In genomic region chr7:123208793-123209192, GRCh38 we compare ENCODE assay signal across 12 cellular contexts. TPM values are rescaled to one million over a fixed set of nuclear protein-coding genes. Genes with fewer than 3 reads are reported as not detected.
DNase-seq lines count a peak whose midpoint lies in the region; ATAC-seq and TF ChIP-seq lines count a peak whose summit lies in the region.
"Had no signal": no experiment of that assay in that cellular context is flagged by ENCODE, and none has a peak within 500 bp of the region (broad histone marks: within the 10 kb centered on the region; RNA-seq: fewer than 3 reads in every experiment).

No MANE protein-coding gene starts in this region.

- no peak for ATAC-seq in HG02642 (IDR thresholded peaks at IDR 0.05; ENCODE audit: poor library complexity, unreplicated experiment)
- ATAC-seq in activated CD8-positive, alpha-beta T cell treated with anti-CD3 and anti-CD28 coated beads for 36 hours: no peak

- H3K36me3 Mint-ChIP-seq in endothelial cell (ENCODE audit: low read depth, unreplicated experiment): no peaks in the 10 kb centered on the region
- no peaks in the 10 kb centered on the region for H3K36me3 Mint-ChIP-seq in activated CD8-positive, alpha-beta T cell treated with anti-CD3 and anti-CD28 coated beads for 36 hours (ENCODE audit: low read depth)
- no peaks in the 10 kb centered on the region for H3K36me3 Mint-ChIP-seq in activated naive CD4-positive, alpha-beta T cell treated with anti-CD3 and anti-CD28 coated beads for 36 hours (ENCODE audit: low read depth)

- no peaks in the 10 kb centered on the region for H3K9me3 Mint-ChIP-seq in endothelial cell (ENCODE audit: unreplicated experiment)
- peaks cover 4% of the 10 kb centered on the region for H3K9me3 Mint-ChIP-seq in activated CD8-positive, alpha-beta T cell treated with anti-CD3 and anti-CD28 coated beads for 36 hours
- no peaks in the 10 kb centered on the region for H3K9me3 Mint-ChIP-seq in activated naive CD4-positive, alpha-beta T cell treated with anti-CD3 and anti-CD28 coated beads for 36 hours

- no peaks in the 10 kb centered on the region for H3K27me3 ChIP-seq in DOHH2 (ENCODE audit: control insufficient read depth, low read length)

- H3K9me2 ChIP-seq in DOHH2 (replicated peaks; ENCODE audit: control insufficient read depth, low read length): no peaks in the 10 kb centered on the region

- CTCF ChIA-PET in activated CD8-positive, alpha-beta T cell treated with anti-CD3 and anti-CD28 coated beads for 36 hours (lab: Charles Lee): no interaction called here
- CTCF ChIA-PET in activated naive CD4-positive, alpha-beta T cell treated with anti-CD3 and anti-CD28 coated beads for 36 hours (lab: Charles Lee): no interaction called here

- H3K4me2 ChIP-seq in DOHH2 (ENCODE audit: low read length): no peak overlapping the region

- DNase-seq in HuH-7 (ENCODE audit: low spot score) (peak; percentile 3), astrocyte of the cerebellum (ENCODE audit: low read depth) (no peak), myocyte (ENCODE audit: low read depth) (peak; percentile 60), endothelial cell (ENCODE audit: low spot score) (no peak)
- no peak for DNase-seq in activated CD8-positive, alpha-beta T cell treated with anti-CD3 and anti-CD28 coated beads for 36 hours
- no peak for DNase-seq in activated naive CD4-positive, alpha-beta T cell treated with anti-CD3 and anti-CD28 coated beads for 36 hours
- DNase-seq: activated CD4-positive, alpha-beta T cell treated with anti-CD3 and anti-CD28 coated beads for 48 hours; NCI-H510A treated with DMSO at 0.1 percent for 48 hours had no signal

- no peaks in the 10 kb centered on the region for H3K36me3 ChIP-seq in DOHH2 (ENCODE audit: control insufficient read depth, low read length)

- no peak overlapping the region for H3K4me3 Mint-ChIP-seq in endothelial cell (ENCODE audit: unreplicated experiment)
- H3K4me3 Mint-ChIP-seq in activated CD8-positive, alpha-beta T cell treated with anti-CD3 and anti-CD28 coated beads for 36 hours: no peak overlapping the region
- H3K4me3 Mint-ChIP-seq in activated naive CD4-positive, alpha-beta T cell treated with anti-CD3 and anti-CD28 coated beads for 36 hours: no peak overlapping the region

- H3K9me3 ChIP-seq in DOHH2 (ENCODE audit: control insufficient read depth, insufficient read depth, low read length): no peaks in the 10 kb centered on the region

- no peaks in the 10 kb centered on the region for H3K4me1 ChIP-seq in DOHH2 (ENCODE audit: control insufficient read depth, low read length)

- no peaks in the 10 kb centered on the region for H4K20me1 ChIP-seq in DOHH2 (ENCODE audit: control insufficient read depth, insufficient read depth, low read depth, low read length)

- H3K4me3 ChIP-seq in DOHH2 (ENCODE audit: low read length) (no peak overlapping the region), astrocyte of the cerebellum (ENCODE audit: low read depth, low read length) (no peak overlapping the region)

- no peaks in the 10 kb centered on the region for H3F3A ChIP-seq in DOHH2 (ENCODE audit: control insufficient read depth, insufficient read depth)

- H3K27ac ChIP-seq in DOHH2 (ENCODE audit: low read depth, low read length): no peak overlapping the region

- TF ChIP-seq CTCF in DOHH2 (IDR thresholded peaks at IDR 0.05; ENCODE audit: low read depth, low read length, poor library complexity, severe bottlenecking): peak; percentile 21
- peak; percentile 57 for TF ChIP-seq CTCF in astrocyte of the cerebellum (IDR thresholded peaks at IDR 0.05; ENCODE audit: low read depth, low read length, missing control alignments)
- TF ChIP-seq CTCF in endothelial cell (IDR thresholded peaks at IDR 0.05; ENCODE audit: unreplicated experiment): no peak
- no peak for TF ChIP-seq CTCF in activated CD8-positive, alpha-beta T cell treated with anti-CD3 and anti-CD28 coated beads for 36 hours (IDR thresholded peaks at IDR 0.05)

- POLR2A ChIA-PET in activated CD8-positive, alpha-beta T cell treated with anti-CD3 and anti-CD28 coated beads for 36 hours (lab: Charles Lee): no interaction called here

- H3K27me3 Mint-ChIP-seq in endothelial cell (ENCODE audit: unreplicated experiment): no peaks in the 10 kb centered on the region
- no peaks in the 10 kb centered on the region for H3K27me3 Mint-ChIP-seq in activated CD8-positive, alpha-beta T cell treated with anti-CD3 and anti-CD28 coated beads for 36 hours
- no peaks in the 10 kb centered on the region for H3K27me3 Mint-ChIP-seq in activated naive CD4-positive, alpha-beta T cell treated with anti-CD3 and anti-CD28 coated beads for 36 hours (ENCODE audit: low read depth)

- intact Hi-C loops in activated CD8-positive, alpha-beta T cell treated with anti-CD3 and anti-CD28 coated beads for 36 hours (cut with micrococcal nuclease): no loop called here
- intact Hi-C loops in activated naive CD4-positive, alpha-beta T cell treated with anti-CD3 and anti-CD28 coated beads for 36 hours (cut with micrococcal nuclease): no loop called here

- H3K79me2 ChIP-seq in DOHH2 (ENCODE audit: control insufficient read depth, low read length): no peaks in the 10 kb centered on the region

- in situ Hi-C loops in astrocyte of the cerebellum (cut with HindIII; ENCODE audit: low sequenced_read_pairs): no loop called here

- no peak overlapping the region for H3K27ac Mint-ChIP-seq in endothelial cell (ENCODE audit: unreplicated experiment)
- H3K27ac Mint-ChIP-seq in activated CD8-positive, alpha-beta T cell treated with anti-CD3 and anti-CD28 coated beads for 36 hours: no peak overlapping the region
- H3K27ac Mint-ChIP-seq in activated naive CD4-positive, alpha-beta T cell treated with anti-CD3 and anti-CD28 coated beads for 36 hours: no peak overlapping the region

- H3K4me1 Mint-ChIP-seq in endothelial cell (ENCODE audit: unreplicated experiment): no peaks in the 10 kb centered on the region
- H3K4me1 Mint-ChIP-seq in activated CD8-positive, alpha-beta T cell treated with anti-CD3 and anti-CD28 coated beads for 36 hours (ENCODE audit: low read depth): no peaks in the 10 kb centered on the region
- no peaks in the 10 kb centered on the region for H3K4me1 Mint-ChIP-seq in activated naive CD4-positive, alpha-beta T cell treated with anti-CD3 and anti-CD28 coated beads for 36 hours (ENCODE audit: low read depth)

RNA-seq across cellular contexts. Expression of gene SLC13A1, which starts 9.0 kb away (rescaled TPM):
- total RNA-seq in myocyte (not detected in 2 replicates), endothelial cell (ENCODE audit: unreplicated experiment) (not detected)
- polyA plus RNA-seq in myocyte (2012): not detected
- total RNA-seq in activated CD8-positive, alpha-beta T cell treated with anti-CD3 and anti-CD28 coated beads for 36 hours: not detected
- total RNA-seq in activated naive CD4-positive, alpha-beta T cell treated with anti-CD3 and anti-CD28 coated beads for 36 hours: not detected
- total RNA-seq: glomerular endothelial cell, omental fat pad had no signal

Comparison
In these comparisons a context has a peak if more than half of its experiments do, and no peak if none do; other contexts are left out.
1. CTCF ChIP-seq: peak in DOHH2 (single experiment) and astrocyte of the cerebellum (single experiment); none in endothelial cell (single experiment) and activated CD8-positive, alpha-beta T cell treated with anti-CD3 and anti-CD28 coated beads for 36 hours (single experiment).
2. DNase-seq: peak in HuH-7 (single experiment) and myocyte (single experiment); none in astrocyte of the cerebellum (single experiment), endothelial cell (single experiment), activated CD8-positive, alpha-beta T cell treated with anti-CD3 and anti-CD28 coated beads for 36 hours (single experiment) and activated naive CD4-positive, alpha-beta T cell treated with anti-CD3 and anti-CD28 coated beads for 36 hours (single experiment).